8 cellular contexts compared by ENCODE assay signal in genomic region chr2:206766057-206766930, GRCh38. TPM values are rescaled to one million over a fixed set of nuclear protein-coding genes. Genes with fewer than 3 reads are reported as not detected.
DNase-seq lines count a peak whose midpoint lies in the region; ATAC-seq and TF ChIP-seq lines count a peak whose summit lies in the region.

No MANE protein-coding gene starts in this region.

- peak overlapping the region; percentile 89 to 93 for H3K4me3 Mint-ChIP-seq in CD14-positive monocyte
- no peak overlapping the region for H3K4me3 Mint-ChIP-seq in neural progenitor cell

- ATAC-seq in HG03442 (IDR thresholded peaks at IDR 0.05; ENCODE audit: unreplicated experiment) = no peak
- ATAC-seq in GM19455 (IDR thresholded peaks at IDR 0.05; ENCODE audit: unreplicated experiment) = no peak

- no peaks in the 10 kb centered on the region for H3F3A ChIP-seq in neural progenitor cell (ENCODE audit: low read depth)

- H3K4me1 ChIP-seq in NT2/D1 (ENCODE audit: insufficient read depth, insufficient read length) = no peaks in the 10 kb centered on the region
- peaks cover 20% of the 10 kb centered on the region for H3K4me1 ChIP-seq in endocrine pancreas (ENCODE audit: control insufficient read depth, insufficient read depth, low read length)
- H3K4me1 ChIP-seq in neural progenitor cell = peaks cover 5% of the 10 kb centered on the region

- peak overlapping the region; percentile 86 for H3K4me2 ChIP-seq in neural progenitor cell

- peaks cover 0 to 2% (median 0%) of the 10 kb centered on the region in 3 donors for H3K27me3 Mint-ChIP-seq in CD14-positive monocyte (ENCODE audit: low read depth in 3 of 3)
- peaks cover 4% of the 10 kb centered on the region for H3K27me3 Mint-ChIP-seq in neural progenitor cell (ENCODE audit: insufficient read depth, low read depth)

- H3K9me3 ChIP-seq in NT2/D1 (ENCODE audit: insufficient read depth, low read length) = no peaks in the 10 kb centered on the region
- H3K9me3 ChIP-seq in endocrine pancreas (ENCODE audit: control insufficient read depth, low read length) = no peaks in the 10 kb centered on the region
- no peaks in the 10 kb centered on the region for H3K9me3 ChIP-seq in neural progenitor cell (ENCODE audit: low read depth)

- peaks cover 25 to 29% of the 10 kb centered on the region in 2 donors for H3K36me3 Mint-ChIP-seq in CD14-positive monocyte
- H3K36me3 Mint-ChIP-seq in neural progenitor cell = peaks cover 6% of the 10 kb centered on the region

- H3K9me3 Mint-ChIP-seq in CD14-positive monocyte (no peaks in the 10 kb centered on the region), neural progenitor cell (no peaks in the 10 kb centered on the region)

- H3K36me3 ChIP-seq in NT2/D1 (ENCODE audit: insufficient read depth, insufficient read length, low read length) = peaks cover 42% of the 10 kb centered on the region
- no peaks in the 10 kb centered on the region for H3K36me3 ChIP-seq in endocrine pancreas (ENCODE audit: control insufficient read depth, insufficient read depth, low read length)
- H3K36me3 ChIP-seq in neural progenitor cell = no peaks in the 10 kb centered on the region

- H3K4me1 Mint-ChIP-seq in CD14-positive monocyte (peaks cover 10% of the 10 kb centered on the region), neural progenitor cell (peaks cover 10% of the 10 kb centered on the region)

- H3K9ac ChIP-seq in NT2/D1 (ENCODE audit: insufficient read length, low read depth) (peak overlapping the region; percentile 97), endocrine pancreas (ENCODE audit: control insufficient read depth, insufficient read depth, low read length) (peak overlapping the region; percentile 98), neural progenitor cell (peak overlapping the region; percentile 87)

- H3K27me3 ChIP-seq in NT2/D1 (ENCODE audit: insufficient read depth, insufficient read length) (no peaks in the 10 kb centered on the region), endocrine pancreas (ENCODE audit: control insufficient read depth, insufficient read depth, low read length) (no peaks in the 10 kb centered on the region), neural progenitor cell (peaks cover 18% of the 10 kb centered on the region)

- H3K4me3 ChIP-seq in NT2/D1 (ENCODE audit: insufficient read length, low read depth) (peak overlapping the region; percentile 98), endocrine pancreas (ENCODE audit: control insufficient read depth, insufficient read depth, low read length) (peak overlapping the region; percentile 79), neural progenitor cell (peak overlapping the region; percentile 81)

- H3K27ac Mint-ChIP-seq in CD14-positive monocyte (peak overlapping the region in 6 of 7 donors; percentile 97 to 99 (median 98)), neural progenitor cell (no peak overlapping the region)

- intact Hi-C loops in CD14-positive monocyte (cut with micrococcal nuclease) = loop anchor here in 1 of 2 donors (10.0 kb wide), 1 partner anchor 1489 kb away; the partner anchor contains the start of gene IDH1

- H4K20me1 ChIP-seq in neural progenitor cell (ENCODE audit: low read depth) = no peaks in the 10 kb centered on the region

- no peak overlapping the region for H3K27ac ChIP-seq in neural progenitor cell

- H3K79me2 ChIP-seq in neural progenitor cell (ENCODE audit: low read depth) = peaks cover 42% of the 10 kb centered on the region

- DNase-seq in CD14-positive monocyte (ENCODE audit: low spot score) (no peak), NT2/D1 (ENCODE audit: low read depth, low spot score) (no peak), neural progenitor cell (ENCODE audit: low spot score) (peak; percentile 11), cerebellar nuclear complex (lab: John Stamatoyannopoulos, UW) (no peak), GM19238 (ENCODE audit: insufficient read length, low spot score) (no peak)

- TF ChIP-seq CTCF in CD14-positive monocyte (IDR thresholded peaks at IDR 0.05) (no peak), neural progenitor cell (IDR thresholded peaks at IDR 0.05) (no peak)

- H2AFZ ChIP-seq in neural progenitor cell (replicated peaks) = peak overlapping the region; percentile 98

RNA-seq across cellular contexts. Expression of gene FASTKD2, which starts 0.9 kb away (rescaled TPM):
- 10 to 100 TPM; 11.3 to 12.7 TPM for polyA plus RNA-seq in CD14-positive monocyte
- 32.7 and 39.0 TPM in 2 replicates for total RNA-seq in neural progenitor cell (ENCODE audit: low replicate concordance)

RNA-seq across cellular contexts. Expression of gene MDH1B, which starts 1.2 kb away (rescaled TPM):
- not detected for polyA plus RNA-seq in CD14-positive monocyte
- total RNA-seq in neural progenitor cell (ENCODE audit: low replicate concordance) = 3.7 and 3.9 TPM in 2 replicates

RNA-seq across cellular contexts. Expression of gene DYTN, which starts 48.1 kb away (rescaled TPM):
- polyA plus RNA-seq in CD14-positive monocyte = not detected
- total RNA-seq in neural progenitor cell (ENCODE audit: low replicate concordance) = not detected in 2 replicates
